ENCODE assay signal across 22 cellular contexts in genomic region chr19:56106993-56107392, GRCh38. TPM values are rescaled to one million over a fixed set of nuclear protein-coding genes. Genes with fewer than 3 reads are reported as not detected.
DNase-seq lines count a peak whose midpoint lies in the region; ATAC-seq and TF ChIP-seq lines count a peak whose summit lies in the region.
"Had no signal": no experiment of that assay in that cellular context is flagged by ENCODE, and none has a peak within 500 bp of the region (broad histone marks: within the 10 kb centered on the region; RNA-seq: fewer than 3 reads in every experiment).

No MANE protein-coding gene starts in this region.

- intact Hi-C loops in CD8-positive, alpha-beta T cell (cut with DNase I, micrococcal nuclease) = loop anchor here in 1 of 2 experiments (5.0 kb wide), 1 partner anchor 35 kb away; the partner anchor contains the start of gene ZNF444

- no peak overlapping the region for H3K4me3 Mint-ChIP-seq in CD8-positive, alpha-beta T cell
- H3K4me3 Mint-ChIP-seq in T-helper 17 cell (peak overlapping the region; percentile 45), glutamatergic neuron (ENCODE audit: unreplicated experiment) (peak overlapping the region; percentile 65)
- H3K4me3 Mint-ChIP-seq: activated T-helper 1 cell treated with anti-CD3 and anti-CD28 coated beads, Interleukin-12 subunit alpha, Interleukin-12 subunit beta, Interleukin-2, Interleukin-4 antibody, amounts not matched to agents 30 ng/mL and 10 ng/mL and 1 ng/mL, durations not matched to agents 14 hours and 24 hours and 36 hours; T-helper 1 cell treated with Interleukin-12 subunit alpha and Interleukin-12 subunit beta and Interleukin-4 antibody, amounts not matched to agents 30 μg/mL and 1 μg/mL, for 36 hours had no signal

- H2BK12ac ChIP-seq in trophoblast cell (ENCODE audit: low read length) = no peak overlapping the region

- H3K4me3 ChIP-seq in CD8-positive, alpha-beta T cell (ENCODE audit: low read depth, low read length) = no peak overlapping the region
- H3K4me3 ChIP-seq in trophoblast cell (ENCODE audit: low read depth, low read length) = no peak overlapping the region
- H3K4me3 ChIP-seq: body of pancreas, MG63, SJCRH30 had no signal

- peaks cover 19% of the 10 kb centered on the region for H3K4me1 ChIP-seq in CD8-positive, alpha-beta T cell (ENCODE audit: insufficient read depth, low read length)
- peaks cover 15 to 19% of the 10 kb centered on the region in 2 experiments for H3K4me1 ChIP-seq in trophoblast cell (ENCODE audit: control insufficient read depth in 1 of 2, insufficient read depth in 2 of 2, low read length in 2 of 2)

- H4K8ac ChIP-seq in trophoblast cell (ENCODE audit: low read depth, low read length) = no peak overlapping the region

- peak overlapping the region; percentile 49 for H3K27ac Mint-ChIP-seq in CD8-positive, alpha-beta T cell
- H3K27ac Mint-ChIP-seq in T-helper 17 cell = peak overlapping the region; percentile 65
- peak overlapping the region; percentile 80 for H3K27ac Mint-ChIP-seq in glutamatergic neuron (ENCODE audit: unreplicated experiment)
- H3K27ac Mint-ChIP-seq: activated T-helper 1 cell treated with anti-CD3 and anti-CD28 coated beads, Interleukin-12 subunit alpha, Interleukin-12 subunit beta, Interleukin-2, Interleukin-4 antibody, amounts not matched to agents 30 ng/mL and 10 ng/mL and 1 ng/mL, durations not matched to agents 14 hours and 24 hours and 36 hours; T-helper 1 cell treated with Interleukin-12 subunit alpha and Interleukin-12 subunit beta and Interleukin-4 antibody, amounts not matched to agents 30 μg/mL and 1 μg/mL, for 36 hours had no signal

- POLR2A ChIA-PET in CD8-positive, alpha-beta T cell (lab: Charles Lee) = no interaction called here

- no peak for DNase-seq in CD8-positive, alpha-beta T cell
- DNase-seq in T-helper 17 cell (no peak), glutamatergic neuron (no peak), trophoblast cell (no peak)
- no peak for DNase-seq in stimulated activated CD4-positive, alpha-beta T cell treated with anti-CD3 and anti-CD28 coated beads, Interleukin-2, amount 100 ng/mL, for 48 hours
- DNase-seq: activated CD8-positive, alpha-beta memory T cell treated with anti-CD3 and anti-CD28 coated beads for 24 hours; AML-193; body of pancreas; dermis blood vessel endothelial cell; MG63; NCI-H146; NCI-H82; PC-3; SJCRH30; stimulated activated naive CD4-positive, alpha-beta T cell treated with Interleukin-2 at 50 U/mL for 16 hours had no signal

- H4K12ac ChIP-seq in trophoblast cell (ENCODE audit: low read depth, low read length) = no peak overlapping the region

- peaks cover 47% of the 10 kb centered on the region for H3K4me1 Mint-ChIP-seq in CD8-positive, alpha-beta T cell (ENCODE audit: low read depth)
- peaks cover 25% of the 10 kb centered on the region for H3K4me1 Mint-ChIP-seq in T-helper 17 cell
- peaks cover 26% of the 10 kb centered on the region for H3K4me1 Mint-ChIP-seq in glutamatergic neuron (ENCODE audit: low read depth, unreplicated experiment)

- no peak overlapping the region for H4K91ac ChIP-seq in trophoblast cell (ENCODE audit: low read depth, low read length)

- H3K36me3 Mint-ChIP-seq in CD8-positive, alpha-beta T cell = peaks cover 9% of the 10 kb centered on the region
- no peaks in the 10 kb centered on the region for H3K36me3 Mint-ChIP-seq in T-helper 17 cell (ENCODE audit: low read depth)
- H3K36me3 Mint-ChIP-seq in glutamatergic neuron (ENCODE audit: unreplicated experiment) = no peaks in the 10 kb centered on the region

- H3K79me1 ChIP-seq in trophoblast cell (ENCODE audit: low read length) = no peaks in the 10 kb centered on the region

- H2AFZ ChIP-seq in trophoblast cell (ENCODE audit: insufficient read depth, low read length, poor library complexity) = no peak overlapping the region

- H3K27me3 Mint-ChIP-seq in CD8-positive, alpha-beta T cell (ENCODE audit: low read depth) = no peaks in the 10 kb centered on the region
- H3K27me3 Mint-ChIP-seq in T-helper 17 cell (no peaks in the 10 kb centered on the region), glutamatergic neuron (ENCODE audit: unreplicated experiment) (peaks cover 11% of the 10 kb centered on the region)

- H3K9me3 ChIP-seq in CD8-positive, alpha-beta T cell (ENCODE audit: low read length) = no peaks in the 10 kb centered on the region
- no peaks in the 10 kb centered on the region for H3K9me3 ChIP-seq in T-helper 17 cell (ENCODE audit: control insufficient read depth, low read length, poor library complexity, severe bottlenecking)
- peaks cover 3% of the 10 kb centered on the region for H3K9me3 ChIP-seq in trophoblast cell (ENCODE audit: insufficient read depth, low read depth, low read length)
- H3K9me3 ChIP-seq: body of pancreas, MG63, SJCRH30 had no signal

- no CpG with 5 or more reads among the region's 11 CpGs for WGBS in trophoblast cell (ENCODE audit: extremely low coverage, insufficient coverage, insufficient read length)

- peaks cover 41% of the 10 kb centered on the region for H3K79me2 ChIP-seq in trophoblast cell (ENCODE audit: control insufficient read depth, insufficient read depth, low read length, poor library complexity)

- no peak overlapping the region for H3K27ac ChIP-seq in CD8-positive, alpha-beta T cell (ENCODE audit: low read depth, low read length)
- no peak overlapping the region for H3K27ac ChIP-seq in trophoblast cell (ENCODE audit: low read depth, low read length)
- H3K27ac ChIP-seq: SJCRH30 had no signal

- no peak overlapping the region for H3K18ac ChIP-seq in trophoblast cell (ENCODE audit: low read length)

- TF ChIP-seq CTCF in CD8-positive, alpha-beta T cell (IDR thresholded peaks at IDR 0.05) = no peak
- no peak for TF ChIP-seq CTCF in glutamatergic neuron (IDR thresholded peaks at IDR 0.05; ENCODE audit: partially characterized antibody, unreplicated experiment)

- no peak overlapping the region for H2BK120ac ChIP-seq in trophoblast cell (ENCODE audit: insufficient read depth, low read length, poor library complexity)

- CTCF ChIA-PET in CD8-positive, alpha-beta T cell (lab: Charles Lee) = interaction anchor here (0.7 kb wide), 1 partner anchor 146 kb away, joined by 3 read pairs; no protein-coding TSS in a partner anchor

- H3K36me3 ChIP-seq in CD8-positive, alpha-beta T cell (ENCODE audit: insufficient read depth, low read length) = peaks cover 3% of the 10 kb centered on the region
- peaks cover 28 to 29% of the 10 kb centered on the region in 2 experiments for H3K36me3 ChIP-seq in trophoblast cell (ENCODE audit: control insufficient read depth in 1 of 2, insufficient read depth in 2 of 2, low read length in 2 of 2)

- H3K4me2 ChIP-seq in trophoblast cell (ENCODE audit: low read length) = no peak overlapping the region

- no peaks in the 10 kb centered on the region for H3K9me3 Mint-ChIP-seq in CD8-positive, alpha-beta T cell
- peaks cover 5% of the 10 kb centered on the region for H3K9me3 Mint-ChIP-seq in glutamatergic neuron (ENCODE audit: unreplicated experiment)
- H3K9me3 Mint-ChIP-seq: activated naive CD4-positive, alpha-beta T cell treated with anti-CD3 and anti-CD28 coated beads, Interleukin-2, amount 50 U/mL, for 72 hours; activated T-helper 1 cell treated with anti-CD3 and anti-CD28 coated beads, Interleukin-12 subunit alpha, Interleukin-12 subunit beta, Interleukin-2, Interleukin-4 antibody, amounts not matched to agents 30 ng/mL and 10 ng/mL and 1 ng/mL, durations not matched to agents 14 hours and 24 hours and 36 hours; T-helper 1 cell treated with Interleukin-12 subunit alpha and Interleukin-12 subunit beta and Interleukin-4 antibody, amounts not matched to agents 30 μg/mL and 1 μg/mL, for 36 hours had no signal

- H3K9ac ChIP-seq in trophoblast cell (ENCODE audit: low read length) = no peak overlapping the region

- H3K14ac ChIP-seq in trophoblast cell (ENCODE audit: low read length) = no peak overlapping the region

- no peak overlapping the region for H2AK5ac ChIP-seq in trophoblast cell (ENCODE audit: low read length)

- no peak for ATAC-seq in CD8-positive, alpha-beta T cell
- no peak for ATAC-seq in T-helper 17 cell
- no peak for ATAC-seq in GM19467 (IDR thresholded peaks at IDR 0.05; ENCODE audit: unreplicated experiment)
- no peak for ATAC-seq in HG02610 (IDR thresholded peaks at IDR 0.05; ENCODE audit: unreplicated experiment)
- ATAC-seq in HG03571 (IDR thresholded peaks at IDR 0.05; ENCODE audit: unreplicated experiment) = no peak
- ATAC-seq: activated naive CD4-positive, alpha-beta T cell treated with anti-CD3 and anti-CD28 coated beads, Interleukin-2, amount 50 U/mL, for 72 hours; body of pancreas; PC-3; right cardiac atrium had no signal

- no peak overlapping the region for H2BK5ac ChIP-seq in trophoblast cell (ENCODE audit: low read depth, low read length, poor library complexity)

- H3K27me3 ChIP-seq in CD8-positive, alpha-beta T cell (ENCODE audit: insufficient read depth, low read length) = no peaks in the 10 kb centered on the region
- no peaks in the 10 kb centered on the region for H3K27me3 ChIP-seq in trophoblast cell (ENCODE audit: insufficient read depth, low read length)
- H3K27me3 ChIP-seq: body of pancreas, MG63, SJCRH30 had no signal

- H3K4ac ChIP-seq in trophoblast cell (ENCODE audit: low read depth, low read length) = peak overlapping the region; percentile 86

- no peak overlapping the region for H3K23ac ChIP-seq in trophoblast cell (ENCODE audit: low read length)

RNA-seq across cellular contexts. Expression of gene ZNF787, which starts 14.1 kb away (rescaled TPM):
- total RNA-seq in CD8-positive, alpha-beta T cell = 10 to 100 TPM; 10.2 to 10.8 TPM
- 10 to 100 TPM; 17.2 to 22.2 TPM for total RNA-seq in T-helper 17 cell
- 59.7 TPM for total RNA-seq in glutamatergic neuron (ENCODE audit: unreplicated experiment)
- polyA plus RNA-seq in trophoblast cell (2013) = 23.4 and 24.3 TPM in 2 replicates

RNA-seq across cellular contexts. Expression of gene ZNF444, which starts 34.1 kb away (rescaled TPM):
- total RNA-seq in CD8-positive, alpha-beta T cell = 10 to 100 TPM; 17.2 to 18.6 TPM
- total RNA-seq in T-helper 17 cell (10 to 100 TPM; 12.3 to 16.7 TPM), glutamatergic neuron (ENCODE audit: unreplicated experiment) (56.9 TPM)
- 25.7 and 26.0 TPM in 2 replicates for polyA plus RNA-seq in trophoblast cell (2013)
